ENCODE assay signal across 8 cellular contexts in genomic region chrX:42943571-42943970, GRCh38.
DNase-seq lines count a peak whose midpoint lies in the region; ATAC-seq, FAIRE-seq and TF ChIP-seq lines count a peak whose summit lies in the region.
"Not testable (repeated sequence)": the region's sequence is repeated elsewhere in the genome, so short reads cannot be mapped to it uniquely, and the experiment has no call there.

No MANE protein-coding gene starts in this region.

- not testable (repeated sequence) for DNase-seq in GM12892 (ENCODE audit: insufficient read length); stimulated activated naive B cell treated with anti-CD40 and anti-IgM and Interleukin-4, amounts not matched to agents 10 μg/mL and 1 μg/mL and 100 μg/mL, for 72 hours
- DNase-seq in NOMO-1 treated with DMSO at 0.1 percent for 48 hours (lab: John Stamatoyannopoulos, UW; ENCODE audit: unreplicated experiment) (peak; percentile 41), bronchial epithelial cell (ENCODE audit: low read depth) (peak; percentile 26)
- DNase-seq in activated CD8-positive, alpha-beta T cell treated with anti-CD3 and anti-CD28 coated beads for 36 hours: peak; percentile 51

- POLR2A ChIA-PET in activated CD8-positive, alpha-beta T cell treated with anti-CD3 and anti-CD28 coated beads for 36 hours (lab: Charles Lee): interaction anchor here (0.7 kb wide), 1 partner anchor 17 kb away, joined by 3 read pairs; no protein-coding TSS in a partner anchor

- not testable (repeated sequence) for H3K4me3 ChIP-seq in bronchial epithelial cell (ENCODE audit: low read depth, low read length)

- intact Hi-C loops in activated CD8-positive, alpha-beta T cell treated with anti-CD3 and anti-CD28 coated beads for 36 hours (cut with micrococcal nuclease): not testable (repeated sequence)

- H3K4me3 Mint-ChIP-seq in activated CD8-positive, alpha-beta T cell treated with anti-CD3 and anti-CD28 coated beads for 36 hours: peak overlapping the region; percentile 21
- not testable (repeated sequence) for H3K4me3 Mint-ChIP-seq in stimulated activated naive B cell treated with anti-CD40 and anti-IgM and Interleukin-4, amounts not matched to agents 10 μg/mL and 1 μg/mL and 100 μg/mL, for 72 hours

- peaks cover 20% of the 10 kb centered on the region for H3K36me3 Mint-ChIP-seq in activated CD8-positive, alpha-beta T cell treated with anti-CD3 and anti-CD28 coated beads for 36 hours (ENCODE audit: low read depth)
- H3K36me3 Mint-ChIP-seq in stimulated activated naive B cell treated with anti-CD40 and anti-IgM and Interleukin-4, amounts not matched to agents 10 μg/mL and 1 μg/mL and 100 μg/mL, for 72 hours: peaks cover 8 to 19% of the 10 kb centered on the region in 2 donors

- H3K9me3 Mint-ChIP-seq in activated CD8-positive, alpha-beta T cell treated with anti-CD3 and anti-CD28 coated beads for 36 hours: not testable (repeated sequence)
- peaks cover 7 to 11% of the 10 kb centered on the region in 2 donors for H3K9me3 Mint-ChIP-seq in stimulated activated naive B cell treated with anti-CD40 and anti-IgM and Interleukin-4, amounts not matched to agents 10 μg/mL and 1 μg/mL and 100 μg/mL, for 72 hours

- not testable (repeated sequence) for H3K27me3 Mint-ChIP-seq in activated CD8-positive, alpha-beta T cell treated with anti-CD3 and anti-CD28 coated beads for 36 hours; stimulated activated naive B cell treated with anti-CD40 and anti-IgM and Interleukin-4, amounts not matched to agents 10 μg/mL and 1 μg/mL and 100 μg/mL, for 72 hours

- peak overlapping the region; percentile 94 for H3K27ac Mint-ChIP-seq in activated CD8-positive, alpha-beta T cell treated with anti-CD3 and anti-CD28 coated beads for 36 hours
- H3K27ac Mint-ChIP-seq in stimulated activated naive B cell treated with anti-CD40 and anti-IgM and Interleukin-4, amounts not matched to agents 10 μg/mL and 1 μg/mL and 100 μg/mL, for 72 hours: peak overlapping the region; percentile 85

- CTCF ChIA-PET in activated CD8-positive, alpha-beta T cell treated with anti-CD3 and anti-CD28 coated beads for 36 hours (lab: Charles Lee): not testable (repeated sequence)

- TF ChIP-seq CTCF in activated CD8-positive, alpha-beta T cell treated with anti-CD3 and anti-CD28 coated beads for 36 hours (IDR thresholded peaks at IDR 0.05); bronchial epithelial cell (IDR thresholded peaks at IDR 0.05; ENCODE audit: insufficient read depth, low read length, severe bottlenecking): not testable (repeated sequence)

- H3K4me1 Mint-ChIP-seq in activated CD8-positive, alpha-beta T cell treated with anti-CD3 and anti-CD28 coated beads for 36 hours (ENCODE audit: low read depth): peaks cover 82% of the 10 kb centered on the region
- H3K4me1 Mint-ChIP-seq in stimulated activated naive B cell treated with anti-CD40 and anti-IgM and Interleukin-4, amounts not matched to agents 10 μg/mL and 1 μg/mL and 100 μg/mL, for 72 hours: peaks cover 21 to 47% of the 10 kb centered on the region in 2 donors

- H3K36me3 ChIP-seq in bronchial epithelial cell (ENCODE audit: control insufficient read depth, insufficient read depth, low read length): not testable (repeated sequence)

- peak; percentile 79 for ATAC-seq in GM19452 (IDR thresholded peaks at IDR 0.05; ENCODE audit: unreplicated experiment)
- ATAC-seq in HG02798 (IDR thresholded peaks at IDR 0.05; ENCODE audit: poor library complexity, unreplicated experiment): peak; percentile 84
- peak; percentile 76 for ATAC-seq in HG03439 (IDR thresholded peaks at IDR 0.05; ENCODE audit: unreplicated experiment)
- peak; percentile 22 for ATAC-seq in activated CD8-positive, alpha-beta T cell treated with anti-CD3 and anti-CD28 coated beads for 36 hours
- peak; percentile 76 to 77 for ATAC-seq in stimulated activated naive B cell treated with anti-CD40 and anti-IgM and Interleukin-4, amounts not matched to agents 10 μg/mL and 1 μg/mL and 100 μg/mL, for 72 hours (replicated peaks)

- TF ChIP-seq POLR2A in GM12892 (IDR thresholded peaks at IDR 0.05; ENCODE audit: low read depth, low read length): not testable (repeated sequence)

- not testable (repeated sequence) for H3K27me3 ChIP-seq in bronchial epithelial cell (ENCODE audit: control insufficient read depth, insufficient read depth, low read length)

- FAIRE-seq in GM12892 (lab: Jason Lieb, UNC): peak; percentile 89
- FAIRE-seq in bronchial epithelial cell (lab: Jason Lieb, UNC): not testable (repeated sequence)

Comparison
In these comparisons a context has a peak if more than half of its experiments do, and no peak if none do; other contexts are left out.
1. ATAC-seq: peak in every context shown above with its lines; median percentile 84 in HG02798; 79 in GM19452; 76 in stimulated activated naive B cell treated with anti-CD40 and anti-IgM and Interleukin-4, amounts not matched to agents 10 μg/mL and 1 μg/mL and 100 μg/mL, for 72 hours; 76 in HG03439; 22 in activated CD8-positive, alpha-beta T cell treated with anti-CD3 and anti-CD28 coated beads for 36 hours.